ENCODE assay signal across 1 cellular context in genomic region chr9:131485206-131485605, GRCh38.
TF ChIP-seq lines count a peak whose summit lies in the region.

No MANE protein-coding gene starts in this region.

TF ChIP-seq in GM12878, 131 proteins besides CTCF, POLR2A, EP300 and RAD21 (continued from another document):
- TF ChIP-seq MYC (IDR thresholded peaks at IDR 0.05; ENCODE audit: insufficient read depth, insufficient read length, insufficient replicate concordance, low read length, severe bottlenecking), result no peak
- TF ChIP-seq BCL3 (IDR thresholded peaks at IDR 0.05; ENCODE audit: borderline replicate concordance, insufficient read depth, low read depth, low read length, poor library complexity, severe bottlenecking), result peak; percentile 21
